24 cellular contexts compared by ENCODE assay signal in genomic region chr18:56727399-56727798, GRCh38.
DNase-seq lines count a peak whose midpoint lies in the region; ATAC-seq, FAIRE-seq and TF ChIP-seq lines count a peak whose summit lies in the region.
"Had no signal": no experiment of that assay in that cellular context is flagged by ENCODE, and none has a peak within 500 bp of the region (broad histone marks: within the 10 kb centered on the region; RNA-seq: fewer than 3 reads in every experiment).

No MANE protein-coding gene starts in this region.

- H3K27me3 ChIP-seq in mammary epithelial cell (ENCODE audit: insufficient read depth, low read length) (no peaks in the 10 kb centered on the region), breast epithelium (no peaks in the 10 kb centered on the region)
- H3K27me3 ChIP-seq: dorsolateral prefrontal cortex, gastroesophageal sphincter, MG63, Peyer's patch, suprapubic skin had no signal

- H3K36me3 ChIP-seq in mammary epithelial cell (ENCODE audit: insufficient read depth, low read length) (no peaks in the 10 kb centered on the region), breast epithelium (peaks cover 3% of the 10 kb centered on the region)
- H3K36me3 ChIP-seq: MG63, Peyer's patch, suprapubic skin, WERI-Rb-1 had no signal

- dilution Hi-C loops in mammary epithelial cell (cut with HindIII; ENCODE audit: low sequenced_read_pairs) = no loop called here

- H3K27me3 Mint-ChIP-seq in stimulated activated naive CD8-positive, alpha-beta T cell treated with anti-CD3 and anti-CD28 coated beads, Interleukin-15, Interleukin-2, amounts not matched to agents 100 ng/mL and 50 ng/mL, for 24 hours = no peaks in the 10 kb centered on the region
- H3K27me3 Mint-ChIP-seq: CD8-positive, alpha-beta memory T cell; T-helper 17 cell had no signal

- intact Hi-C loops in mammary epithelial cell (cut with micrococcal nuclease) (no loop called here), breast epithelium (cut with DNase I; ENCODE audit: low total_unique reads) (no loop called here)

- no peak for FAIRE-seq in GM19239 (lab: Jason Lieb, UNC)
- FAIRE-seq: GM12892, urothelium cell line had no signal

- TF ChIP-seq CTCF in mammary epithelial cell (conservative IDR thresholded peaks at IDR 0.05 in 1 of 2, IDR thresholded peaks at IDR 0.05 in 1 of 2; ENCODE audit: extremely low read depth in 1 of 2, insufficient read depth in 1 of 2, low read depth in 1 of 2, low read length in 2 of 2) = no peak
- TF ChIP-seq CTCF in breast epithelium (IDR thresholded peaks at IDR 0.05) = no peak

- H3K9me3 ChIP-seq in mammary epithelial cell (replicated peaks; ENCODE audit: insufficient read depth, low read length) = no peaks in the 10 kb centered on the region
- H3K9me3 ChIP-seq in breast epithelium = no peaks in the 10 kb centered on the region
- H3K9me3 ChIP-seq: gastroesophageal sphincter, MG63, Peyer's patch, suprapubic skin had no signal

- no peaks in the 10 kb centered on the region for H4K20me1 ChIP-seq in mammary epithelial cell (ENCODE audit: insufficient read depth, low read length)

- H2AFZ ChIP-seq in mammary epithelial cell (ENCODE audit: low read depth, low read length) = no peak overlapping the region

- H3K4me3 Mint-ChIP-seq in stimulated activated naive CD8-positive, alpha-beta T cell treated with anti-CD3 and anti-CD28 coated beads, Interleukin-15, Interleukin-2, amounts not matched to agents 100 ng/mL and 50 ng/mL, for 24 hours = no peak overlapping the region
- H3K4me3 Mint-ChIP-seq: CD8-positive, alpha-beta memory T cell; T-helper 17 cell had no signal

- H3K79me2 ChIP-seq in mammary epithelial cell (ENCODE audit: insufficient read depth, low read length) = no peaks in the 10 kb centered on the region

- H3K9me3 Mint-ChIP-seq in activated naive CD4-positive, alpha-beta T cell treated with anti-CD3 and anti-CD28 coated beads, Interleukin-2, amount 50 U/mL, for 72 hours = no peaks in the 10 kb centered on the region
- H3K9me3 Mint-ChIP-seq in stimulated activated naive CD8-positive, alpha-beta T cell treated with anti-CD3 and anti-CD28 coated beads, Interleukin-15, Interleukin-2, amounts not matched to agents 100 ng/mL and 50 ng/mL, for 24 hours = peaks cover 5% of the 10 kb centered on the region

- TF ChIP-seq POLR2A in breast epithelium (IDR thresholded peaks at IDR 0.05) = no peak

- peak; percentile 19 for DNase-seq in mammary epithelial cell
- DNase-seq in breast epithelium (ENCODE audit: low spot score in 2 of 2) = no peak
- no peak for DNase-seq in activated naive CD4-positive, alpha-beta T cell treated with anti-CD3 and anti-CD28 coated beads, Interleukin-2, amount 50 U/mL, for 72 hours (ENCODE audit: low spot score in 2 of 2)
- peak; percentile 39 to 48 for DNase-seq in stimulated activated CD4-positive, alpha-beta T cell treated with anti-CD3 and anti-CD28 coated beads, Interleukin-15, amount 100 ng/mL, for 48 hours (ENCODE audit: low read depth in 2 of 2)
- DNase-seq in GM19239 (ENCODE audit: insufficient read length, low spot score) = no peak
- no peak for DNase-seq in D341Med (ENCODE audit: low spot score)
- DNase-seq: anterior cingulate cortex; CD8-positive, alpha-beta memory T cell; central memory CD4-positive, alpha-beta T cell; DND-41; dorsolateral prefrontal cortex; erythroblast; MG63; NCI-H1436 treated with DMSO at 0.1 percent for 48 hours; NCI-H510A treated with DMSO at 0.1 percent for 48 hours; Peyer's patch; T-helper 17 cell; WERI-Rb-1 had no signal

- no peak overlapping the region for H3K4me3 ChIP-seq in mammary epithelial cell (replicated peaks in 1 of 3; ENCODE audit: insufficient read depth in 1 of 3, low read depth in 2 of 3, low read length in 3 of 3)
- no peak overlapping the region for H3K4me3 ChIP-seq in breast epithelium
- H3K4me3 ChIP-seq: gastroesophageal sphincter, MG63, Peyer's patch, suprapubic skin had no signal

- in situ Hi-C loops in mammary epithelial cell (cut with MboI; ENCODE audit: low sequenced_read_pairs in 2 of 2) = no loop called here

- CTCF ChIA-PET in mammary epithelial cell (lab: Charles Lee; ENCODE audit: low non-redundant PET) = no interaction called here

- H3K4me1 ChIP-seq in mammary epithelial cell (ENCODE audit: insufficient read depth, low read length) (no peaks in the 10 kb centered on the region), breast epithelium (no peaks in the 10 kb centered on the region)
- H3K4me1 ChIP-seq: gastroesophageal sphincter, Peyer's patch, suprapubic skin had no signal

- peaks cover 21% of the 10 kb centered on the region for H3K4me1 Mint-ChIP-seq in stimulated activated naive CD8-positive, alpha-beta T cell treated with anti-CD3 and anti-CD28 coated beads, Interleukin-15, Interleukin-2, amounts not matched to agents 100 ng/mL and 50 ng/mL, for 24 hours (ENCODE audit: low read depth)

- peak; percentile 99 for ATAC-seq in activated naive CD4-positive, alpha-beta T cell treated with anti-CD3 and anti-CD28 coated beads, Interleukin-2, amount 50 U/mL, for 72 hours
- ATAC-seq in SK-N-SH treated with all-trans-retinoic acid at 6 μM for 48 hours = no peak
- ATAC-seq: gastroesophageal sphincter, T-helper 17 cell had no signal

- H3K36me3 Mint-ChIP-seq in activated naive CD4-positive, alpha-beta T cell treated with anti-CD3 and anti-CD28 coated beads, Interleukin-2, amount 50 U/mL, for 72 hours = peaks cover 21 to 30% of the 10 kb centered on the region in 2 donors
- H3K36me3 Mint-ChIP-seq in stimulated activated naive CD8-positive, alpha-beta T cell treated with anti-CD3 and anti-CD28 coated beads, Interleukin-15, Interleukin-2, amounts not matched to agents 100 ng/mL and 50 ng/mL, for 24 hours (ENCODE audit: low read depth) = peaks cover 75% of the 10 kb centered on the region

- H3K27ac Mint-ChIP-seq in activated naive CD4-positive, alpha-beta T cell treated with anti-CD3 and anti-CD28 coated beads, Interleukin-2, amount 50 U/mL, for 72 hours = peak overlapping the region in 1 of 2 donors; percentile 78
- peak overlapping the region; percentile 57 for H3K27ac Mint-ChIP-seq in stimulated activated naive CD8-positive, alpha-beta T cell treated with anti-CD3 and anti-CD28 coated beads, Interleukin-15, Interleukin-2, amounts not matched to agents 100 ng/mL and 50 ng/mL, for 24 hours
- H3K27ac Mint-ChIP-seq: T-helper 17 cell had no signal

- BruUV-seq in mammary epithelial cell (replicated peaks; lab: Mats Ljungman, UMichigan) = no TSS peak

- 100% methylated on average over 5 of the region's 5 CpGs for WGBS in mammary epithelial cell (ENCODE audit: low coverage, missing lambda C conversion rate)

- H3K4me2 ChIP-seq in mammary epithelial cell (ENCODE audit: insufficient read depth, low read depth, low read length) = no peak overlapping the region

- H3K27ac ChIP-seq in mammary epithelial cell (ENCODE audit: insufficient read depth, low read depth, low read length) (no peak overlapping the region), breast epithelium (no peak overlapping the region)
- H3K27ac ChIP-seq: gastroesophageal sphincter, Peyer's patch, suprapubic skin, WERI-Rb-1 had no signal

- H3K9ac ChIP-seq in mammary epithelial cell (ENCODE audit: insufficient read depth, low read length) = no peak overlapping the region

TF ChIP-seq in SK-N-SH treated with all-trans-retinoic acid at 6 μM for 48 hours, 23 proteins besides CTCF, POLR2A, EP300 and RAD21:
- no peak for TF ChIP-seq CREB5 (CRISPR knock-in tag; IDR thresholded peaks at IDR 0.05; ENCODE audit: low read depth)
- no peak for TF ChIP-seq TCF4 (CRISPR knock-in tag; IDR thresholded peaks at IDR 0.05; ENCODE audit: borderline replicate concordance)
TF ChIP-seq in SK-N-SH treated with all-trans-retinoic acid at 6 μM for 48 hours: peak in this region for 0.

Comparison
In these comparisons a context has a peak if more than half of its experiments do, and no peak if none do; other contexts are left out.
1. DNase-seq: peak in mammary epithelial cell (single experiment) and stimulated activated CD4-positive, alpha-beta T cell treated with anti-CD3 and anti-CD28 coated beads, Interleukin-15, amount 100 ng/mL, for 48 hours (2 of 2); none in breast epithelium (0 of 2), activated naive CD4-positive, alpha-beta T cell treated with anti-CD3 and anti-CD28 coated beads, Interleukin-2, amount 50 U/mL, for 72 hours (0 of 2), GM19239 (single experiment) and D341Med (single experiment).